In the genomic region with DNA sequence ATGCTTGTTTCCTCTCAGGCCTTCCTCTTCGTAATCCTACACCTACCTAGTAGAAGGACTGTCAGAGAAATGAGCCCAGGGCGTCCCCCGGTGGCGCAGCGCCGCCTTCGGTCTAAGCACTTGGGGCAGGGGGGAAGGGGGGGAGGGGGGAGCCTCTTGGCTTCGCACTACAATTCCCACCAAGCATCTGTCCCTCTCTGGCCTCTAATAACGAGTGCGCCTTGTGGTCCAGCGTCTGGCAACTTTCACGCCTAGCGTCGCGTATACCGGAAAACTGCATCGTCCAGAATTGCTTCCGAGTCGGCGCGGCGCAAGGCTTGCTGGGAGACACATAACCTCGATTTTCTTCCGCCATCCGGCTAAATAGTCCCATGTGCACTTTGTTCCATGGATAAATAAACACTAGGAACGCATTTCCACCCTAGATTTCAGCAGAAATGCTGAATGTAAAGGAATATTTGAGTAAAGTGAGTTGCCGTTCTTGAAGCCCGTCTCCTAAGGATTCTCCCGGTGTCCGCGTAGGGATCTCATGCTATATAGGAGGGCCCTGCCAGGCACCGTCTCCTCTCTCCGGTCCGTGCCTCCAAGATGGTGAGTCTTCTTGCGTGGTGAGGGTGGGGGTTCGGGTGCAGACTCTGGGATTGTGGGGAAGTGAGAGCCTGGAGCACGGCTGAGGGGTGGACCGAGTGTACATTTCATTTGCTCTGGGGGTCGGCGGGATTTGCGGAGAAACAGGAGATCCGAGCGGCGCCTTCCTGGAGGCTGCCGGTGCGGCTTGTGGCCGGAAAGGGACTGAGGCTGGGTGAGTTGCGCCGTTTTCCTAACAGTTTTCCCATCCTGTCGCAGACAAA, we compare ENCODE assay signal across 8 cellular contexts. TPM values are rescaled to one million over a fixed set of nuclear protein-coding genes. Genes with fewer than 3 reads are reported as not detected.
DNase-seq lines count a peak whose midpoint lies in the region; ATAC-seq and TF ChIP-seq lines count a peak whose summit lies in the region.

A gene (plus strand): TSS at position 340 of the 851 bp plus-strand sequence. CDS start 249 bp downstream, at position 589.

- H2AFZ ChIP-seq in IMR-90 (replicated peaks; ENCODE audit: low read length, poor library complexity): peak within 1 kb of the TSS; percentile 91
- peak within 1 kb of the TSS; percentile 87 for H2AFZ ChIP-seq in OCI-LY7 (ENCODE audit: low read length)

- 5% methylated on average over 7 of the region's 50 CpGs; no CpG with 5 or more reads in 1 of the 2 experiments for WGBS in IMR-90 (ENCODE audit: extremely low coverage in 2 of 2, insufficient read length in 1 of 2), 2 experiments

- H3K9me2 ChIP-seq in OCI-LY7 (ENCODE audit: insufficient read depth, low read length): no peaks in the 10 kb centered on the region

- H4K91ac ChIP-seq in IMR-90 (ENCODE audit: insufficient read depth, low read depth, low read length): peak within 1 kb of the TSS; percentile 96

- CTCF ChIA-PET in IMR-90 (lab: Yijun Ruan, JAX) (interaction anchor here (1.5 kb wide), 1 partner anchor 304 kb away, joined by 5 read pairs; no protein-coding TSS in a partner anchor), OCI-LY7 (lab: Charles Lee; ENCODE audit: unreplicated experiment) (interaction anchor here (1.0 kb wide), 2 partner anchors 103 to 303 kb away, joined by 3 to 6 read pairs; no protein-coding TSS in a partner anchor)

- intact Hi-C loops in IMR-90 (cut with micrococcal nuclease): loop anchor here (1.0 to 10.0 kb wide), 3 partner anchors 46 to 305 kb away; a partner anchor contains a TSS
- intact Hi-C loops in OCI-LY7 (cut with micrococcal nuclease; ENCODE audit: unreplicated experiment): loop anchor here (1.0 to 5.0 kb wide), 5 partner anchors 46 to 304 kb away; a partner anchor contains a TSS

- no peaks in the 10 kb centered on the region for H3K9me3 ChIP-seq in IMR-90 (ENCODE audit: control insufficient read depth, insufficient read depth, low read length)
- no peaks in the 10 kb centered on the region for H3K9me3 ChIP-seq in OCI-LY7 (ENCODE audit: low read length)
- no peaks in the 10 kb centered on the region for H3K9me3 ChIP-seq in mononuclear cell (ENCODE audit: low read depth, low read length)

- H3K56ac ChIP-seq in IMR-90 (ENCODE audit: extremely low read depth, insufficient read depth, low read length): peak within 1 kb of the TSS; percentile 100

- peaks cover 9 to 38% of the 10 kb centered on the region in 2 experiments for H3K79me1 ChIP-seq in IMR-90 (ENCODE audit: low read depth in 1 of 2, low read length in 2 of 2)

- peak within 1 kb of the TSS; percentile 90 for H3K27ac ChIP-seq in IMR-90 (ENCODE audit: insufficient read depth, low read length)
- H3K27ac ChIP-seq in OCI-LY7 (ENCODE audit: low read depth, low read length, poor library complexity, severe bottlenecking): peak within 1 kb of the TSS; percentile 67

- no peaks in the 10 kb centered on the region for H3K9me1 ChIP-seq in IMR-90 (ENCODE audit: insufficient read depth, low read length)

- BruUV-seq in IMR-90 (replicated peaks; lab: Mats Ljungman, UMichigan) (no TSS peak), OCI-LY7 (replicated peaks; lab: Mats Ljungman, UMichigan) (no TSS peak)

- H2AK5ac ChIP-seq in IMR-90 (ENCODE audit: low read depth, low read length): peak within 1 kb of the TSS; percentile 82

- peak within 1 kb of the TSS; percentile 91 for H3K18ac ChIP-seq in IMR-90 (ENCODE audit: low read depth, low read length)

- peak within 1 kb of the TSS; percentile 99 for H3K23ac ChIP-seq in IMR-90 (ENCODE audit: low read depth, low read length)

- H2BK5ac ChIP-seq in IMR-90 (ENCODE audit: low read depth, low read length, poor library complexity, severe bottlenecking): peak within 1 kb of the TSS; percentile 96

- H3K36me3 ChIP-seq in IMR-90 (ENCODE audit: control insufficient read depth, insufficient read depth, low read length) (peaks cover 26% of the 10 kb centered on the region), OCI-LY7 (ENCODE audit: insufficient read depth, low read length) (peaks cover 48% of the 10 kb centered on the region)

- peak; percentile 99 for TF ChIP-seq POLR2A in IMR-90 (IDR thresholded peaks at IDR 0.05; ENCODE audit: low read depth, low read length)

- peak within 1 kb of the TSS; percentile 88 for H4K5ac ChIP-seq in IMR-90 (ENCODE audit: low read depth, low read length)

- dilution Hi-C loops in IMR-90 (cut with HindIII; ENCODE audit: low sequenced_read_pairs, unreplicated experiment): no loop called here

- H3K4ac ChIP-seq in IMR-90 (ENCODE audit: low read depth, low read length): peak within 1 kb of the TSS; percentile 96

- peak within 1 kb of the TSS; percentile 93 for H3K4me3 ChIP-seq in IMR-90 (ENCODE audit: insufficient read depth, low read depth, low read length)
- H3K4me3 ChIP-seq in OCI-LY7 (ENCODE audit: low read depth, low read length, poor library complexity, severe bottlenecking): peak within 1 kb of the TSS; percentile 83
- peak within 1 kb of the TSS; percentile 68 for H3K4me3 ChIP-seq in epithelial cell of esophagus (ENCODE audit: low read length)
- peak within 1 kb of the TSS; percentile 66 for H3K4me3 ChIP-seq in mononuclear cell (ENCODE audit: low read length)

- peak; percentile 65 for TF ChIP-seq RAD21 in IMR-90 (IDR thresholded peaks at IDR 0.05; ENCODE audit: low read length)

- H3K4me1 ChIP-seq in IMR-90 (ENCODE audit: control insufficient read depth, insufficient read depth, low read length) (no peaks in the 10 kb centered on the region; the same call in 1 of the 2 replicates), OCI-LY7 (ENCODE audit: insufficient read depth, low read length, poor library complexity, severe bottlenecking) (peaks cover 44% of the 10 kb centered on the region), mononuclear cell (ENCODE audit: insufficient read depth, low read length) (peaks cover 21% of the 10 kb centered on the region)

- H2AK9ac ChIP-seq in IMR-90 (replicated peaks; ENCODE audit: low read depth, low read length, poor library complexity): peak within 1 kb of the TSS; percentile 100

- peak within 1 kb of the TSS; percentile 99 for H3K4me2 ChIP-seq in IMR-90 (ENCODE audit: low read depth, low read length)
- H3K4me2 ChIP-seq in OCI-LY7 (ENCODE audit: low read length): peak within 1 kb of the TSS; percentile 96

- peak; percentile 93 for ATAC-seq in GM21528 (IDR thresholded peaks at IDR 0.05; ENCODE audit: low FRiP score, unreplicated experiment)
- peak; percentile 88 for ATAC-seq in IMR-90 (ENCODE audit: low read depth)

- H4K20me1 ChIP-seq in IMR-90 (ENCODE audit: insufficient read depth, low read length) (peaks cover 28% of the 10 kb centered on the region), OCI-LY7 (ENCODE audit: insufficient read depth, low read length) (peaks cover 22% of the 10 kb centered on the region; the same call in 1 of the 2 replicates)

- H3K9ac ChIP-seq in IMR-90 (ENCODE audit: low read depth, low read length): peak within 1 kb of the TSS; percentile 97

- POLR2A ChIA-PET in IMR-90 (lab: Charles Lee; ENCODE audit: unreplicated experiment) (no interaction called here), OCI-LY7 (lab: Charles Lee) (interaction anchor here (1.2 to 1.5 kb wide), 3 partner anchors 59 to 304 kb away, joined by 5 to 8 read pairs (median 5); a partner anchor contains a TSS)

- peak within 1 kb of the TSS; percentile 95; the same call in 1 of the 2 replicates for H2BK20ac ChIP-seq in IMR-90 (ENCODE audit: low read depth, low read length)

- peak; percentile 99 for DNase-seq in DMS153 (lab: John Stamatoyannopoulos, UW)
- peak; percentile 100 for DNase-seq in IMR-90
- peak; percentile 100 for DNase-seq in OCI-LY7 (ENCODE audit: low spot score)
- DNase-seq in activated T-cell treated with anti-CD3 and anti-CD28 coated beads for 24 hours (ENCODE audit: low read depth): peak; percentile 90
- peak; percentile 99 for DNase-seq in epithelial cell of esophagus (ENCODE audit: low read depth)
- peak; percentile 74 to 86 for DNase-seq in stimulated activated CD8-positive, alpha-beta memory T cell treated with anti-CD3 and anti-CD28 coated beads, Interleukin-4, amount 100 ng/mL, for 1 hour (ENCODE audit: low read depth in 2 of 2, low spot score in 1 of 2)

- peak; percentile 53 for TF ChIP-seq CTCF in IMR-90 (conservative IDR thresholded peaks at IDR 0.05; ENCODE audit: low read depth, low read length)
- peak; percentile 77 for TF ChIP-seq CTCF in OCI-LY7 (conservative IDR thresholded peaks at IDR 0.05; ENCODE audit: low read length)
- TF ChIP-seq CTCF in epithelial cell of esophagus (IDR thresholded peaks at IDR 0.05; ENCODE audit: insufficient read depth, low read depth, low read length, missing control alignments): peak; percentile 53

- peak within 1 kb of the TSS; percentile 99 for H3K14ac ChIP-seq in IMR-90 (replicated peaks; ENCODE audit: low read depth, low read length)

- H2BK120ac ChIP-seq in IMR-90 (ENCODE audit: low read depth, low read length): peak within 1 kb of the TSS; percentile 99

- H3K27me3 ChIP-seq in IMR-90 (ENCODE audit: control insufficient read depth, insufficient read depth, low read length): no peaks in the 10 kb centered on the region
- no peaks in the 10 kb centered on the region for H3K27me3 ChIP-seq in mononuclear cell (ENCODE audit: insufficient read depth, low read length)

- peak within 1 kb of the TSS; percentile 80 to 99 for H4K8ac ChIP-seq in IMR-90 (ENCODE audit: low read depth in 2 of 2, low read length in 2 of 2)

- peaks cover 24% of the 10 kb centered on the region for H3K79me2 ChIP-seq in OCI-LY7 (ENCODE audit: insufficient read depth, low read depth, low read length)

- peak within 1 kb of the TSS; percentile 95; the same call in 2 of the 3 replicates for H2BK15ac ChIP-seq in IMR-90 (ENCODE audit: low read depth, low read length)

- in situ Hi-C loops in IMR-90 (cut with MboI; ENCODE audit: low sequenced_read_pairs): no loop called here

TF ChIP-seq in IMR-90, 13 proteins besides CTCF, POLR2A, EP300 and RAD21 (continues in another document):
- TF ChIP-seq CHD1 (IDR thresholded peaks at IDR 0.05; ENCODE audit: low read depth, low read length) (peak; percentile 21; the same call in 1 of the 2 replicates), FOS (IDR thresholded peaks at IDR 0.05; ENCODE audit: low read depth, low read length) (no peak), SMC3 (IDR thresholded peaks at IDR 0.05; ENCODE audit: low read depth, low read length) (peak; percentile 49), CEBPB (IDR thresholded peaks at IDR 0.05; ENCODE audit: low read depth, low read length) (0 out of 2 replicates have a peak, but pooled peaks have one; percentile 3), MAZ (IDR thresholded peaks at IDR 0.05; ENCODE audit: borderline replicate concordance, low read depth, low read length) (0 out of 2 replicates have a peak, but pooled peaks have one; percentile 45)

RNA-seq across cellular contexts. Expression of the gene that starts here (rescaled TPM):
- total RNA-seq in IMR-90 (2012; rRNA removed): 307 and 977 TPM in 2 replicates
- polyA plus RNA-seq in IMR-90 (2012; rRNA removed): 1,049 and 1,824 TPM in 2 replicates
- polyA plus RNA-seq in IMR-90 (2012; cell fraction: cytosol; rRNA removed): 916 and 1,355 TPM in 2 replicates
- polyA plus RNA-seq in IMR-90 (2012; cell fraction: nucleus; rRNA removed; ENCODE audit: low replicate concordance): 295 and 516 TPM in 2 replicates
- total RNA-seq in OCI-LY7 (2014; rRNA removed; shearing (Covaris generic)): 306 and 600 TPM in 2 replicates
- 74.6 and 79.1 TPM in 2 replicates for total RNA-seq in OCI-LY7 (2022)
- 1,312 TPM for total RNA-seq in mononuclear cell

Comparison
In these comparisons a context has a peak if more than half of its experiments do, and no peak if none do; other contexts are left out.
1. Peak in every context shown above with its lines: DNase-seq, ATAC-seq, H3K4me3 ChIP-seq and H3K27ac ChIP-seq.